Comparison of ENCODE assay signal across 34 cellular contexts in genomic region chrX:30151964-30152363, GRCh38.
"Had no signal": no experiment of that assay in that cellular context is flagged by ENCODE, and none has a peak within 500 bp of the region (broad histone marks: within the 10 kb centered on the region; RNA-seq: fewer than 3 reads in every experiment).

No MANE protein-coding gene starts in this region.

- H3K27me3 Mint-ChIP-seq: activated B cell treated with CpG ODN at 0.5 μM for 24 hours; activated CD4-positive, alpha-beta memory T cell treated with anti-CD3 and anti-CD28 coated beads for 36 hours; activated CD8-positive, alpha-beta memory T cell treated with anti-CD3 and anti-CD28 coated beads, Interleukin-2, amount 10 ng/mL, durations not matched to agents 7 days and 5 days; activated naive CD4-positive, alpha-beta T cell treated with anti-CD3 and anti-CD28 coated beads, Interleukin-2, amount 10 ng/mL, durations not matched to agents 7 days and 5 days; activated naive CD8-positive, alpha-beta T cell treated with anti-CD3 and anti-CD28 coated beads, Interleukin-2, amount 10 ng/mL, durations not matched to agents 7 days and 5 days; central memory CD8-positive, alpha-beta T cell; dendritic cell treated with granulocyte-macrophage colony-stimulating factor and Interleukin-4, amounts not matched to agents 40 ng/mL and 50 ng/mL, for 4 days; T-helper 17 cell had no signal

- H3K9me3 Mint-ChIP-seq: activated B cell treated with CpG ODN at 0.5 μM for 24 hours; activated CD4-positive, alpha-beta memory T cell treated with anti-CD3 and anti-CD28 coated beads for 36 hours; activated naive CD4-positive, alpha-beta T cell treated with anti-CD3 and anti-CD28 coated beads, Interleukin-2, amount 10 ng/mL, durations not matched to agents 7 days and 5 days; activated naive CD4-positive, alpha-beta T cell treated with anti-CD3 and anti-CD28 coated beads, Interleukin-2, amount 50 U/mL, for 72 hours; activated naive CD8-positive, alpha-beta T cell treated with anti-CD3 and anti-CD28 coated beads, Interleukin-2, amount 10 ng/mL, durations not matched to agents 7 days and 5 days; activated T-helper 1 cell treated with anti-CD3 and anti-CD28 coated beads, Interleukin-12 subunit alpha, Interleukin-12 subunit beta, Interleukin-2, Interleukin-4 antibody, amounts not matched to agents 30 ng/mL and 10 ng/mL and 1 ng/mL, durations not matched to agents 14 hours and 24 hours and 36 hours; activated T-helper 2 cell treated with anti-CD3 and anti-CD28 coated beads, Interferon-gamma antibody, Interleukin-2, Interleukin-4, amounts not matched to agents 10 μg/mL and 5 μg/mL and 100 μg/mL, durations not matched to agents 14 hours and 24 hours and 36 hours; central memory CD8-positive, alpha-beta T cell; dendritic cell treated with granulocyte-macrophage colony-stimulating factor and Interleukin-4, amounts not matched to agents 40 ng/mL and 50 ng/mL, for 4 days; T-helper 2 cell treated with Interferon-gamma antibody and Interleukin-4, amounts not matched to agents 5 μg/mL and 100 μg/mL, for 36 hours had no signal

- H3K36me3 Mint-ChIP-seq: activated CD4-positive, alpha-beta memory T cell treated with anti-CD3 and anti-CD28 coated beads for 36 hours; activated CD8-positive, alpha-beta memory T cell treated with anti-CD3 and anti-CD28 coated beads, Interleukin-2, amount 10 ng/mL, durations not matched to agents 7 days and 5 days; activated naive CD4-positive, alpha-beta T cell treated with anti-CD3 and anti-CD28 coated beads, Interleukin-2, amount 10 ng/mL, durations not matched to agents 7 days and 5 days; activated naive CD4-positive, alpha-beta T cell treated with anti-CD3 and anti-CD28 coated beads, Interleukin-2, amount 50 U/mL, for 72 hours; activated naive CD8-positive, alpha-beta T cell treated with anti-CD3 and anti-CD28 coated beads, Interleukin-2, amount 10 ng/mL, durations not matched to agents 7 days and 5 days had no signal

- H3K9me3 ChIP-seq: body of pancreas, gastrocnemius medialis, heart left ventricle had no signal

- H3K4me1 Mint-ChIP-seq: activated B cell treated with CpG ODN at 0.5 μM for 24 hours; activated CD8-positive, alpha-beta memory T cell treated with anti-CD3 and anti-CD28 coated beads, Interleukin-2, amount 10 ng/mL, durations not matched to agents 7 days and 5 days; activated naive CD4-positive, alpha-beta T cell treated with anti-CD3 and anti-CD28 coated beads, Interleukin-2, amount 10 ng/mL, durations not matched to agents 7 days and 5 days; activated naive CD8-positive, alpha-beta T cell treated with anti-CD3 and anti-CD28 coated beads, Interleukin-2, amount 10 ng/mL, durations not matched to agents 7 days and 5 days; central memory CD8-positive, alpha-beta T cell; T-helper 17 cell had no signal

- H3K4me3 Mint-ChIP-seq: activated B cell treated with CpG ODN at 0.5 μM for 24 hours; activated CD4-positive, alpha-beta memory T cell treated with anti-CD3 and anti-CD28 coated beads for 36 hours; activated CD8-positive, alpha-beta memory T cell treated with anti-CD3 and anti-CD28 coated beads, Interleukin-2, amount 10 ng/mL, durations not matched to agents 7 days and 5 days; activated CD8-positive, alpha-beta T cell treated with anti-CD3 and anti-CD28 coated beads, Interleukin-2, amount 10 ng/mL, durations not matched to agents 7 days and 5 days; activated naive CD4-positive, alpha-beta T cell treated with anti-CD3 and anti-CD28 coated beads, Interleukin-2, amount 10 ng/mL, durations not matched to agents 7 days and 5 days; activated naive CD8-positive, alpha-beta T cell treated with anti-CD3 and anti-CD28 coated beads, Interleukin-2, amount 10 ng/mL, durations not matched to agents 7 days and 5 days; activated T-helper 1 cell treated with anti-CD3 and anti-CD28 coated beads, Interleukin-12 subunit alpha, Interleukin-12 subunit beta, Interleukin-2, Interleukin-4 antibody, amounts not matched to agents 30 ng/mL and 10 ng/mL and 1 ng/mL, durations not matched to agents 14 hours and 24 hours and 36 hours; central memory CD8-positive, alpha-beta T cell; dendritic cell treated with granulocyte-macrophage colony-stimulating factor and Interleukin-4, amounts not matched to agents 40 ng/mL and 50 ng/mL, for 4 days; endodermal cell; T-helper 17 cell; T-helper 2 cell treated with Interferon-gamma antibody and Interleukin-4, amounts not matched to agents 5 μg/mL and 100 μg/mL, for 36 hours had no signal

- H3K4me3 ChIP-seq: body of pancreas, coronary artery, dorsolateral prefrontal cortex, gastrocnemius medialis, heart left ventricle had no signal

- H3K36me3 ChIP-seq: gastrocnemius medialis, heart left ventricle, WERI-Rb-1 had no signal

- H3K4me1 ChIP-seq: body of pancreas, gastrocnemius medialis, heart left ventricle had no signal

- DNase-seq: activated B cell treated with CpG ODN at 0.5 μM for 24 hours; activated CD4-positive, alpha-beta memory T cell treated with anti-CD3 and anti-CD28 coated beads for 36 hours; activated CD4-positive, alpha-beta T cell treated with anti-CD3 and anti-CD28 coated beads for 48 hours; activated CD8-positive, alpha-beta memory T cell treated with anti-CD3 and anti-CD28 coated beads, Interleukin-2, amount 10 ng/mL, durations not matched to agents 7 days and 5 days; activated CD8-positive, alpha-beta memory T cell treated with anti-CD3 and anti-CD28 coated beads, Interleukin-2, amount 50 U/mL, for 4 hours; activated CD8-positive, alpha-beta T cell treated with anti-CD3 and anti-CD28 coated beads, Interleukin-2, amount 10 ng/mL, durations not matched to agents 7 days and 5 days; activated gamma-delta T cell; activated naive CD4-positive, alpha-beta T cell; activated naive CD4-positive, alpha-beta T cell treated with anti-CD3 and anti-CD28 coated beads, Interleukin-2, amount 10 ng/mL, durations not matched to agents 7 days and 5 days; activated naive CD8-positive, alpha-beta T cell treated with anti-CD3 and anti-CD28 coated beads, Interleukin-2, amount 10 ng/mL, durations not matched to agents 7 days and 5 days; activated T-cell treated with anti-CD3 and anti-CD28 coated beads, Interleukin-2, amount 50 U/mL, for 1 hour; activated T-cell treated with anti-CD3 and anti-CD28 coated beads, Interleukin-2, amount 50 U/mL, for 48 hours; amygdala; aorta; body of pancreas; dorsolateral prefrontal cortex; effector memory CD4-positive, alpha-beta T cell; endodermal cell; foreskin fibroblast; gastrocnemius medialis; glutamatergic neuron; heart left ventricle; T-helper 1 cell; T-helper 17 cell; T1000; WERI-Rb-1 had no signal

- ATAC-seq: activated CD4-positive, CD25-positive, alpha-beta regulatory T cell treated with anti-CD3 and anti-CD28 coated beads, Interleukin-2, amount 50 U/mL, for 24 hours; activated CD8-positive, alpha-beta memory T cell treated with anti-CD3 and anti-CD28 coated beads, Interleukin-2, amount 10 ng/mL, durations not matched to agents 7 days and 5 days; activated CD8-positive, alpha-beta T cell treated with anti-CD3 and anti-CD28 coated beads, Interleukin-2, amount 10 ng/mL, durations not matched to agents 7 days and 5 days; activated naive CD4-positive, alpha-beta T cell treated with anti-CD3 and anti-CD28 coated beads, Interleukin-2, amount 50 U/mL, for 72 hours; body of pancreas; gastrocnemius medialis; T-helper 17 cell had no signal

- H3K27ac ChIP-seq: body of pancreas, coronary artery, dorsolateral prefrontal cortex, gastrocnemius medialis, heart left ventricle, WERI-Rb-1 had no signal

- H3K27ac Mint-ChIP-seq: activated B cell treated with CpG ODN at 0.5 μM for 24 hours; activated CD4-positive, alpha-beta memory T cell treated with anti-CD3 and anti-CD28 coated beads for 36 hours; activated CD8-positive, alpha-beta memory T cell treated with anti-CD3 and anti-CD28 coated beads, Interleukin-2, amount 10 ng/mL, durations not matched to agents 7 days and 5 days; activated CD8-positive, alpha-beta T cell treated with anti-CD3 and anti-CD28 coated beads, Interleukin-2, amount 10 ng/mL, durations not matched to agents 7 days and 5 days; activated naive CD4-positive, alpha-beta T cell treated with anti-CD3 and anti-CD28 coated beads, Interleukin-2, amount 10 ng/mL, durations not matched to agents 7 days and 5 days; activated naive CD4-positive, alpha-beta T cell treated with anti-CD3 and anti-CD28 coated beads, Interleukin-2, amount 50 U/mL, for 72 hours; activated naive CD8-positive, alpha-beta T cell treated with anti-CD3 and anti-CD28 coated beads, Interleukin-2, amount 10 ng/mL, durations not matched to agents 7 days and 5 days; activated T-helper 1 cell treated with anti-CD3 and anti-CD28 coated beads, Interleukin-12 subunit alpha, Interleukin-12 subunit beta, Interleukin-2, Interleukin-4 antibody, amounts not matched to agents 30 ng/mL and 10 ng/mL and 1 ng/mL, durations not matched to agents 14 hours and 24 hours and 36 hours; activated T-helper 2 cell treated with anti-CD3 and anti-CD28 coated beads, Interferon-gamma antibody, Interleukin-2, Interleukin-4, amounts not matched to agents 10 μg/mL and 5 μg/mL and 100 μg/mL, durations not matched to agents 14 hours and 24 hours and 36 hours; dendritic cell treated with granulocyte-macrophage colony-stimulating factor and Interleukin-4, amounts not matched to agents 40 ng/mL and 50 ng/mL, for 4 days; endodermal cell; T-helper 17 cell; T-helper 2 cell treated with Interferon-gamma antibody and Interleukin-4, amounts not matched to agents 5 μg/mL and 100 μg/mL, for 36 hours had no signal

- H3K27me3 ChIP-seq: body of pancreas, gastrocnemius medialis, heart left ventricle had no signal
